In genomic region chr21:34367320-34367935, GRCh38 we compare ENCODE assay signal across 8 cellular contexts. TPM values are rescaled to one million over a fixed set of nuclear protein-coding genes. Genes with fewer than 3 reads are reported as not detected.
DNase-seq lines count a peak whose midpoint lies in the region; ATAC-seq and TF ChIP-seq lines count a peak whose summit lies in the region.

No MANE protein-coding gene starts in this region.

- H3K4me1 ChIP-seq in KMS-11 (ENCODE audit: low read depth, poor library complexity, severe bottlenecking), result no peaks in the 10 kb centered on the region
- no peaks in the 10 kb centered on the region for H3K4me1 ChIP-seq in OCI-LY7 (ENCODE audit: insufficient read depth, low read length, poor library complexity, severe bottlenecking)
- H3K4me1 ChIP-seq in right cardiac atrium (ENCODE audit: control insufficient read depth, insufficient read depth, low read length), result no peaks in the 10 kb centered on the region

- 57% methylated on average over 3 of the region's 3 CpGs for WGBS in right cardiac atrium

- H3K9me2 ChIP-seq in OCI-LY7 (ENCODE audit: insufficient read depth, low read length), result no peaks in the 10 kb centered on the region

- CTCF ChIA-PET in OCI-LY7 (lab: Charles Lee; ENCODE audit: unreplicated experiment), result no interaction called here

- peak; percentile 61 for ATAC-seq in right cardiac atrium
- no peak for ATAC-seq in HG03521 (IDR thresholded peaks at IDR 0.05; ENCODE audit: unreplicated experiment)
- ATAC-seq in HG03108 (IDR thresholded peaks at IDR 0.05; ENCODE audit: unreplicated experiment), result no peak

- no peak overlapping the region for H3K4me3 ChIP-seq in KMS-11 (IDR thresholded peaks at IDR 0.05; ENCODE audit: insufficient read depth, low read depth, low read length)
- no peak overlapping the region for H3K4me3 ChIP-seq in OCI-LY7 (ENCODE audit: low read depth, low read length, poor library complexity, severe bottlenecking)
- H3K4me3 ChIP-seq in right cardiac atrium (ENCODE audit: low read length), result no peak overlapping the region

- POLR2A ChIA-PET in OCI-LY7 (lab: Charles Lee), result interaction anchor here (0.5 to 1.0 kb wide), 3 partner anchors 199 to 258 kb away, joined by 3 to 4 read pairs (median 3); no protein-coding TSS in a partner anchor

- no peaks in the 10 kb centered on the region for H4K20me1 ChIP-seq in KMS-11 (ENCODE audit: insufficient read depth)
- no peaks in the 10 kb centered on the region for H4K20me1 ChIP-seq in OCI-LY7 (ENCODE audit: insufficient read depth, low read length)

- H3K9me3 ChIP-seq in OCI-LY7 (ENCODE audit: low read length), result no peaks in the 10 kb centered on the region
- H3K9me3 ChIP-seq in right cardiac atrium (ENCODE audit: control insufficient read depth, low read length), result no peaks in the 10 kb centered on the region

- H3K27ac ChIP-seq in KMS-11 (no peak overlapping the region), OCI-LY7 (ENCODE audit: low read depth, low read length, poor library complexity, severe bottlenecking) (no peak overlapping the region), right cardiac atrium (ENCODE audit: low read length) (no peak overlapping the region)

- TF ChIP-seq CTCF in KMS-11 (conservative IDR thresholded peaks at IDR 0.05; ENCODE audit: low read depth, low read length), result peak; percentile 73
- TF ChIP-seq CTCF in OCI-LY7 (conservative IDR thresholded peaks at IDR 0.05; ENCODE audit: low read length), result peak; percentile 86

- DNase-seq in EL, result peak; percentile 91
- peak; percentile 63 for DNase-seq in OCI-LY7 (ENCODE audit: low spot score)
- DNase-seq in amniotic epithelial cell (ENCODE audit: low read depth), result peak; percentile 73
- DNase-seq in right cardiac atrium, result no peak
- peak; percentile 50 for DNase-seq in stimulated activated CD4-positive, alpha-beta T cell treated with anti-CD3 and anti-CD28 coated beads, Interleukin-15, amount 100 ng/mL, for 24 hours

- H3K36me3 ChIP-seq in KMS-11 (ENCODE audit: insufficient read depth), result no peaks in the 10 kb centered on the region
- no peaks in the 10 kb centered on the region for H3K36me3 ChIP-seq in OCI-LY7 (ENCODE audit: insufficient read depth, low read length)

- H3K4me2 ChIP-seq in KMS-11, result no peak overlapping the region
- H3K4me2 ChIP-seq in OCI-LY7 (ENCODE audit: low read length), result no peak overlapping the region

- H3K9ac ChIP-seq in KMS-11, result no peak overlapping the region

- intact Hi-C loops in OCI-LY7 (cut with micrococcal nuclease; ENCODE audit: unreplicated experiment) (no loop called here), right cardiac atrium (cut with DNase I) (no loop called here)

- no TSS peak for BruUV-seq in OCI-LY7 (replicated peaks; lab: Mats Ljungman, UMichigan)

- H3K79me2 ChIP-seq in KMS-11 (ENCODE audit: insufficient read depth, low read depth) (no peaks in the 10 kb centered on the region), OCI-LY7 (ENCODE audit: insufficient read depth, low read depth, low read length) (no peaks in the 10 kb centered on the region)

- H2AFZ ChIP-seq in KMS-11 (ENCODE audit: low read depth) (no peak overlapping the region), OCI-LY7 (ENCODE audit: low read length) (no peak overlapping the region)

- H3K27me3 ChIP-seq in KMS-11 (ENCODE audit: insufficient read depth, low read depth) (no peaks in the 10 kb centered on the region), right cardiac atrium (ENCODE audit: control insufficient read depth, insufficient read depth) (no peaks in the 10 kb centered on the region)

RNA-seq across cellular contexts. Expression of gene KCNE2, which starts 3.6 kb away (rescaled TPM):
- not detected in 2 replicates for total RNA-seq in OCI-LY7 (2014; rRNA removed; shearing (Covaris generic))
- not detected in 2 replicates for total RNA-seq in OCI-LY7 (2022)
- under 1 TPM in 2 of 4 donors, not detected in 2; 0.33 to 0.37 TPM for total RNA-seq in right cardiac atrium
- 0.18 TPM for polyA plus RNA-seq in right cardiac atrium

RNA-seq across cellular contexts. Expression of gene SMIM11, which starts 7.9 kb away (rescaled TPM):
- 3.6 and 3.8 TPM in 2 replicates for total RNA-seq in OCI-LY7 (2014; rRNA removed; shearing (Covaris generic))
- 6.1 and 7.7 TPM in 2 replicates for total RNA-seq in OCI-LY7 (2022)
- 10 to 100 TPM in 3 of 4 donors, 1 to 10 TPM in 1; 8.8 to 12.8 (median 11.3) TPM for total RNA-seq in right cardiac atrium
- polyA plus RNA-seq in right cardiac atrium, result 9.9 TPM

RNA-seq across cellular contexts. Expression of gene SMIM34, which starts 56.3 kb away (rescaled TPM):
- total RNA-seq in OCI-LY7 (2014; rRNA removed; shearing (Covaris generic)), result not detected in 2 replicates
- total RNA-seq in OCI-LY7 (2022) (not detected in 2 replicates), right cardiac atrium (under 1 TPM in 2 of 4 donors, not detected in 2; 0.26 to 0.34 TPM)
- polyA plus RNA-seq in right cardiac atrium, result not detected

Comparison
In these comparisons a context has a peak if more than half of its experiments do, and no peak if none do; other contexts are left out.
1. DNase-seq: peak in EL (single experiment), OCI-LY7 (single experiment), amniotic epithelial cell (single experiment) and stimulated activated CD4-positive, alpha-beta T cell treated with anti-CD3 and anti-CD28 coated beads, Interleukin-15, amount 100 ng/mL, for 24 hours (single experiment); none in right cardiac atrium (0 of 3).
2. ATAC-seq: peak in right cardiac atrium (2 of 2); none in HG03521 (single experiment) and HG03108 (single experiment).